1 cellular context compared by ENCODE assay signal in the genomic region with DNA sequence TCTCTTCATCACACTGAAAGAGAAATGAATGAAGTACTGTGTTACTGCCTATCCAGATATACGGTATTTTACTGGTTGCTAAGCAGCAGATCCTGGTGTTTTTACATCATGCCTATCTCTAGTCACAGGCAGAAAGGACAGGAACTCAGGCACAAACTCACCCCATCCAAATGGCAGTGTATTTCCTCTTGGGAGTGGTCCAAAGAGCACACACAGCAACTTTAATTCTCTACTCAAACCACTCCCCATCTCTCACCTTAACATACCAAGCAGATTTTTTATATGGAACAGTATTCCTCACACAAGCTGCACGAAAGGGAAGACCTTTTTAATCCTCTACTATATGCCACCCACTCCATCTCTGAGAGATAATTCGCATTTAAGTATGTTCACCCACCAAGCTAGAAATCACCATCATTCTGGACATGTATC.
TF ChIP-seq lines count a peak whose summit lies in the region.

No MANE protein-coding gene starts in this region.

TF ChIP-seq in GM23338, 12 proteins besides CTCF, POLR2A, EP300 and RAD21 (continued from another document):
- TF ChIP-seq NANOG (IDR thresholded peaks at IDR 0.05; ENCODE audit: borderline replicate concordance) (no peak), CREB1 (CRISPR knock-in tag; IDR thresholded peaks at IDR 0.05; ENCODE audit: low read depth) (no peak), ZNF331 (CRISPR knock-in tag; IDR thresholded peaks at IDR 0.05; ENCODE audit: low read depth) (no peak)
